In the genomic region with DNA sequence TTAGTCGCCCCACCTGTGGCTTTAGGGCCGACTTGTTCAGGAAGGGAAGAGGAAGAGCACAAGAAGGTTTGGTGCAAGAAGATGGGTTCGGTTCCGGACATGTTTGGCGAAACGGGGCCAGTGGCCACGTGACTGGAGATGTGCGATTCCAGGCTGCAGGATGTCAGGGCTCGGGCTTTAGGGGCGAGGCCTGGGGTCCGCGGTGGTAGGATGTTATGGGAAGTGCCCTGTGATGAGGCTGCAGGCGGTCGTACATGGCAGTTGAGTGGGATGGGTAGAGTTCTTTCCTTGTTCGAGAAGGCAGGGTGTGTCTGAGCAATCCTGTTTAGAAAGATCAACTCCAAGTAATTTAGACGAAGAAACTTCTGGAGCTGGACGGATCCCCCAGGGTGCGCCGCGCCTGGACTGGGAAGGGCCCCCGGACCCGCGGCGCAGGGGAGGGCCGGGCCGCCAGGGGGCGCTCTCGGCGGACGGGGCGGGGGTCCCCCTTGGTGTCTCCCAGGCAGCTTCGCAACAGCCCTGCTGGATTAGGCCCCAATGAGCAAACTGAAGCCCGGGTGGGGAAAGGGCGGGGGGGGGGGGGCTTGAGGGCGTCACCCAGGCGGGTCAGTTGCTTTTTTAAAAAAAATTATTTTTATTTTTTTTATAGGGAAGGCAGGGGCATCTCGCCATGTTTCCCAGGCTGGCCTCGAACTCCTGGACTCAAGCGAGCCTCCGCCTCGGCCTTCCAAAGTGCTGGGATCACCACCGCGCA, we compare ENCODE assay signal across 9 cellular contexts. TPM values are rescaled to one million over a fixed set of nuclear protein-coding genes. Genes with fewer than 3 reads are reported as not detected.
DNase-seq lines count a peak whose midpoint lies in the region; ATAC-seq and TF ChIP-seq lines count a peak whose summit lies in the region.
"Had no signal": no experiment of that assay in that cellular context is flagged by ENCODE, and none has a peak within 500 bp of the region (broad histone marks: within the 10 kb centered on the region; RNA-seq: fewer than 3 reads in every experiment).

No MANE protein-coding gene starts in this region.

- peak; percentile 57 for TF ChIP-seq CTCF in GM12873 (IDR thresholded peaks at IDR 0.05; ENCODE audit: insufficient read depth, low read depth, low read length, missing control alignments)
- peak; percentile 28 to 51 (median 33) for TF ChIP-seq CTCF in esophagus muscularis mucosa (IDR thresholded peaks at IDR 0.05)
- peak in 4 of 5 experiments; percentile 29 to 49 (median 38) for TF ChIP-seq CTCF in gastrocnemius medialis (IDR thresholded peaks at IDR 0.05 in 4 of 5, conservative IDR thresholded peaks at IDR 0.05 in 1 of 5)
- TF ChIP-seq CTCF in coronary artery (IDR thresholded peaks at IDR 0.05): no peak
- no peak for TF ChIP-seq CTCF in ovary (IDR thresholded peaks at IDR 0.05)

- H3K36me3 ChIP-seq in esophagus muscularis mucosa (peaks cover 8 to 10% (median 9%) of the 10 kb centered on the region in 4 donors), gastrocnemius medialis (peaks cover 0 to 4% of the 10 kb centered on the region in 2 donors), ovary (no peaks in the 10 kb centered on the region)

- DNase-seq in esophagus muscularis mucosa (ENCODE audit: extremely low spot score): peak; percentile 75
- DNase-seq in gastrocnemius medialis: no peak
- no peak for DNase-seq in coronary artery (ENCODE audit: low spot score)
- DNase-seq in ovary: no peak
- DNase-seq in NCI-H1417 treated with DMSO at 0.1 percent for 48 hours (lab: John Stamatoyannopoulos, UW): no peak
- DNase-seq in OCI-M2 (lab: John Stamatoyannopoulos, UW; ENCODE audit: unreplicated experiment): no peak
- DNase-seq: NCI-H526 treated with DMSO at 0.1 percent for 48 hours had no signal

- in situ Hi-C loops in gastrocnemius medialis (cut with MboI; ENCODE audit: low sequenced_read_pairs in 4 of 4): no loop called here

- H3K27me3 ChIP-seq in esophagus muscularis mucosa (no peaks in the 10 kb centered on the region), gastrocnemius medialis (peaks cover 0 to 4% (median 0%) of the 10 kb centered on the region in 3 donors), ovary (no peaks in the 10 kb centered on the region)

- H3K9me3 ChIP-seq in esophagus muscularis mucosa (no peaks in the 10 kb centered on the region), gastrocnemius medialis (peaks cover 0 to 4% (median 0%) of the 10 kb centered on the region in 3 donors), ovary (no peaks in the 10 kb centered on the region)

- WGBS in esophagus muscularis mucosa: 49% methylated on average over 34 of the region's 43 CpGs
- 39 to 54% (median 45%) methylated on average over 41 to 43 of the region's 43 CpGs for WGBS in ovary, 3 donors

- H3K27ac ChIP-seq in esophagus muscularis mucosa (replicated peaks in 1 of 4) (no peak overlapping the region), gastrocnemius medialis (no peak overlapping the region), coronary artery (no peak overlapping the region), ovary (no peak overlapping the region)

- peaks cover 20% of the 10 kb centered on the region for H3K27me3 Mint-ChIP-seq in T-helper 1 cell treated with Interleukin-12 subunit alpha and Interleukin-12 subunit beta and Interleukin-4 antibody, amounts not matched to agents 30 μg/mL and 1 μg/mL, for 36 hours (ENCODE audit: low read depth)

- peak overlapping the region in 1 of 4 donors; percentile 16 for H3K4me3 ChIP-seq in esophagus muscularis mucosa
- H3K4me3 ChIP-seq in gastrocnemius medialis: no peak overlapping the region
- no peak overlapping the region for H3K4me3 ChIP-seq in coronary artery
- no peak overlapping the region for H3K4me3 ChIP-seq in ovary

- H3K27ac Mint-ChIP-seq in T-helper 1 cell treated with Interleukin-12 subunit alpha and Interleukin-12 subunit beta and Interleukin-4 antibody, amounts not matched to agents 30 μg/mL and 1 μg/mL, for 36 hours: peak overlapping the region; percentile 11

- no peaks in the 10 kb centered on the region for H3K9me3 Mint-ChIP-seq in T-helper 1 cell treated with Interleukin-12 subunit alpha and Interleukin-12 subunit beta and Interleukin-4 antibody, amounts not matched to agents 30 μg/mL and 1 μg/mL, for 36 hours

- peak overlapping the region; percentile 44 for H3K4me3 Mint-ChIP-seq in T-helper 1 cell treated with Interleukin-12 subunit alpha and Interleukin-12 subunit beta and Interleukin-4 antibody, amounts not matched to agents 30 μg/mL and 1 μg/mL, for 36 hours

- H3K4me1 ChIP-seq in esophagus muscularis mucosa (peaks cover 0 to 9% (median 7%) of the 10 kb centered on the region in 4 donors), gastrocnemius medialis (no peaks in the 10 kb centered on the region), ovary (ENCODE audit: insufficient read depth) (no peaks in the 10 kb centered on the region)

- H3K36me3 Mint-ChIP-seq in T-helper 1 cell treated with Interleukin-12 subunit alpha and Interleukin-12 subunit beta and Interleukin-4 antibody, amounts not matched to agents 30 μg/mL and 1 μg/mL, for 36 hours (ENCODE audit: low read depth): no peaks in the 10 kb centered on the region

- TF ChIP-seq POLR2A in esophagus muscularis mucosa (IDR thresholded peaks at IDR 0.05; ENCODE audit: low read depth) (no peak), gastrocnemius medialis (IDR thresholded peaks at IDR 0.05) (no peak), ovary (IDR thresholded peaks at IDR 0.05) (no peak)

- no peaks in the 10 kb centered on the region for H3K4me1 Mint-ChIP-seq in T-helper 1 cell treated with Interleukin-12 subunit alpha and Interleukin-12 subunit beta and Interleukin-4 antibody, amounts not matched to agents 30 μg/mL and 1 μg/mL, for 36 hours (ENCODE audit: low read depth)

- intact Hi-C loops in esophagus muscularis mucosa (cut with DNase I) (no loop called here), gastrocnemius medialis (cut with DNase I; ENCODE audit: low total_unique reads) (no loop called here), ovary (cut with DNase I) (no loop called here)

- ATAC-seq in gastrocnemius medialis: no peak

- TF ChIP-seq EP300 in esophagus muscularis mucosa (IDR thresholded peaks at IDR 0.05) (no peak), ovary (IDR thresholded peaks at IDR 0.05) (no peak)

RNA-seq across cellular contexts. Expression of a gene that starts 17.2 kb away (rescaled TPM):
- 1 to 10 TPM in 1 of 4 donors, under 1 TPM in 3; 0.33 to 1.6 (median 0.47) TPM for total RNA-seq in esophagus muscularis mucosa
- 1 to 10 TPM in 2 of 4 donors, under 1 TPM in 1, not detected in 1; 0.41 to 1.2 (median 1.2) TPM for total RNA-seq in gastrocnemius medialis
- total RNA-seq in ovary: 1 to 10 TPM; 2.3 to 9.1 (median 4.2) TPM
- 1 to 10 TPM in 1 of 2 donors, under 1 TPM in 1; 0.62 to 1.8 TPM for polyA plus RNA-seq in ovary

Comparison
In these comparisons a context has a peak if more than half of its experiments do, and no peak if none do; other contexts are left out.
1. CTCF ChIP-seq: peak in GM12873 (single experiment), esophagus muscularis mucosa (3 of 3) and gastrocnemius medialis (4 of 5); none in coronary artery (single experiment) and ovary (0 of 3).